In genomic region chr9:72958485-72959266, GRCh38 we compare ENCODE assay signal across 1 cellular context.
TF ChIP-seq lines count a peak whose summit lies in the region.

No MANE protein-coding gene starts in this region.

TF ChIP-seq in K562, 482 proteins besides CTCF, POLR2A, EP300 and RAD21 (continued from another document):
- no peak for TF ChIP-seq C11orf30 (IDR thresholded peaks at IDR 0.05; ENCODE audit: low read depth)
